In the genomic region with DNA sequence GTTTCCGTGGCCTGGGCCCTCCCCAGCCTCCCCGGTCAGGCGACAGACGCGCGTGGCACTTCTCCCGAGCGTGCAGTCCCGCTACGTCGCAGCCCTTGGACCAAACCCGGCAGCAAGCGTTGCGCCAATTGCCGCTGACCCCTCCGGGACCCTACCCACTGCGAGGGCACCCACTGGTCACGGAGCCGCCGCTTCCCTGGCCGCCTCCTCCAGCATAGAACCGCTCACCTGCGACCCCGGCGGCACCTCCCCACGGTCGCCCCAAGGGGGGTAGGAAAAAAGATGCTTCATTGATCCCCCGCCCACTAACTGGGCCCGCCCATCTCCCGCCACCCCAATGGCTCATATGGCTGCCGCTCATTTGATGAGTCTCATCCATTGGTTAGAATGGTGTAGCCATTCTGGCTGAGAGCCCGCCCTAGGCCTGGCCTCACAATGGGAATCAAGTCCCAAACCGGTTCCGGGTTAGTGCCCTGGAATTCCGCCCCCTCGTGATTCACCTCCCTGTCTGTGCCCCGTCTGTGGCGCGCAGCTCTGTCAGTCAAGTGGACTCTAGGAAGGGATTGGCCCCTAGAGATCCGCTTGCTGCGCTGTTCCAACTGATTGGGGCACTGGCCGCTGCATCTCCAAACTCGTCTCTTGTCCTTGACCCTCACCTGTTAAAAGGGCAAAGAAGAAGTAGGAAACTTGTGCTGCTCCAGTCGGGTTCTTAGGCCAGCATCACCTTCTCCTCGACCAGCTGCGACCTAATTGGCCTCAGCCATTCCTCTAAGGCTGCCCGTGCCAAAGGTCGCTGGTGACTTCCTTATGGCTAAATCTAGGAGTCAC, we compare ENCODE assay signal across 1 cellular context.
A peak's percentile ranks its signal among the peaks of the same experiment; 100 is the strongest.
TF ChIP-seq lines count a peak whose summit lies in the region.

Gene MSANTD4, minus strand, starts transcription at position 274 of the 828 bp plus-strand sequence. CDS start 11,323 bp downstream, outside the sequence.

TF ChIP-seq in K562, 482 proteins besides CTCF, POLR2A, EP300 and RAD21 (continued from another document):
- TF ChIP-seq ERF (CRISPR knock-in tag; IDR thresholded peaks at IDR 0.05) = 0 out of 2 replicates have a peak, but pooled peaks have one; percentile 40
- no peak for TF ChIP-seq HMGN3 (IDR thresholded peaks at IDR 0.05; ENCODE audit: borderline replicate concordance, extremely low read depth, insufficient read length, low read depth, low read length)
